Comparison of ENCODE assay signal across 1 cellular context in genomic region chr1:1115136-1115829, GRCh38.
TF ChIP-seq lines count a peak whose summit lies in the region.

No MANE protein-coding gene starts in this region.

TF ChIP-seq in HEK293, 187 proteins besides CTCF, POLR2A, EP300 and RAD21 (continued from another document):
- TF ChIP-seq, protein P1, sequence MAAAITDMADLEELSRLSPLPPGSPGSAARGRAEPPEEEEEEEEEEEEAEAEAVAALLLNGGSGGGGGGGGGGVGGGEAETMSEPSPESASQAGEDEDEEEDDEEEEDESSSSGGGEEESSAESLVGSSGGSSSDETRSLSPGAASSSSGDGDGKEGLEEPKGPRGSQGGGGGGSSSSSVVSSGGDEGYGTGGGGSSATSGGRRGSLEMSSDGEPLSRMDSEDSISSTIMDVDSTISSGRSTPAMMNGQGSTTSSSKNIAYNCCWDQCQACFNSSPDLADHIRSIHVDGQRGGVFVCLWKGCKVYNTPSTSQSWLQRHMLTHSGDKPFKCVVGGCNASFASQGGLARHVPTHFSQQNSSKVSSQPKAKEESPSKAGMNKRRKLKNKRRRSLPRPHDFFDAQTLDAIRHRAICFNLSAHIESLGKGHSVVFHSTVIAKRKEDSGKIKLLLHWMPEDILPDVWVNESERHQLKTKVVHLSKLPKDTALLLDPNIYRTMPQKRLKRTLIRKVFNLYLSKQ (tag by site-specific recombination; IDR thresholded peaks at IDR 0.05; ENCODE audit: borderline replicate concordance), result no peak
- TF ChIP-seq ZNF664 (tag by site-specific recombination; IDR thresholded peaks at IDR 0.05) (no peak), SP7 (tag by site-specific recombination; IDR thresholded peaks at IDR 0.05) (no peak), HOXD13 (CRISPR knock-in tag; IDR thresholded peaks at IDR 0.05; ENCODE audit: borderline replicate concordance) (no peak), GFI1B (tag by site-specific recombination; IDR thresholded peaks at IDR 0.05) (no peak), KLF7 (tag by site-specific recombination; IDR thresholded peaks at IDR 0.05; ENCODE audit: borderline replicate concordance) (no peak), ZSCAN5A (tag by site-specific recombination; IDR thresholded peaks at IDR 0.05) (no peak), ZNF175 (tag by site-specific recombination; IDR thresholded peaks at IDR 0.05) (no peak), ZBTB21 (tag by site-specific recombination; IDR thresholded peaks at IDR 0.05) (no peak), MZF1 (tag by site-specific recombination; IDR thresholded peaks at IDR 0.05; ENCODE audit: borderline replicate concordance) (no peak), ZBTB10 (tag by site-specific recombination; IDR thresholded peaks at IDR 0.05) (no peak), ZNF121 (tag by site-specific recombination; IDR thresholded peaks at IDR 0.05) (no peak)
- TF ChIP-seq, protein P2, sequence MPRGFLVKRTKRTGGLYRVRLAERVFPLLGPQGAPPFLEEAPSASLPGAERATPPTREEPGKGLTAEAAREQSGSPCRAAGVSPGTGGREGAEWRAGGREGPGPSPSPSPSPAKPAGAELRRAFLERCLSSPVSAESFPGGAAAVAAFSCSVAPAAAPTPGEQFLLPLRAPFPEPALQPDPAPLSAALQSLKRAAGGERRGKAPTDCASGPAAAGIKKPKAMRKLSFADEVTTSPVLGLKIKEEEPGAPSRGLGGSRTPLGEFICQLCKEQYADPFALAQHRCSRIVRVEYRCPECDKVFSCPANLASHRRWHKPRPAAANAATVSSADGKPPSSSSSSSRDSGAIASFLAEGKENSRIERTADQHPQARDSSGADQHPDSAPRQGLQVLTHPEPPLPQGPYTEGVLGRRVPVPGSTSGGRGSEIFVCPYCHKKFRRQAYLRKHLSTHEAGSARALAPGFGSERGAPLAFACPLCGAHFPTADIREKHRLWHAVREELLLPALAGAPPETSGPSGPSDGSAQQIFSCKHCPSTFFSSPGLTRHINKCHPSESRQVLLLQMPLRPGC (tag by site-specific recombination; IDR thresholded peaks at IDR 0.05), result no peak
